ENCODE assay signal across 8 cellular contexts in the genomic region with DNA sequence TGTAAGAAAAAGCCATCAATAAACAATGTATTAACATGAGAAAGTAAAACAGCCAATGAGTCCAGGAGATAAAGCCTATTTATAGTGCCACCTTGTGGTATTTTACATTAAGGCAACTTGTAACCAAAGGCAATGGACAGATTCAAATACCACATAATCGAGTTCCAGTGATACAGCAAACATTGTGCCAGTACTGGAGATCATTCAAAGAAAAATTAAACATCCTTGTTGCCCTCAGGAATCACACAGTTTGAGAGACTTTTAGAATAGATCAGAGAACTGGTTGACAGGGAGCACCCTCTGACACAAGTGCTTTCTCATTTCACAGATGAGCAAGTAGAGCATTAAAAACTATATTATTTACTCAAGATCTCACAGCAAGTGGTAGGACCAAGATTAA.
DNase-seq lines count a peak whose midpoint lies in the region; ATAC-seq, FAIRE-seq and TF ChIP-seq lines count a peak whose summit lies in the region.

No MANE protein-coding gene starts in this region.

- H4K91ac ChIP-seq in IMR-90 (ENCODE audit: insufficient read depth, low read depth, low read length) (no peak overlapping the region), H1 (replicated peaks; ENCODE audit: insufficient read length, low read length) (no peak overlapping the region)

- H3K56ac ChIP-seq in IMR-90 (ENCODE audit: extremely low read depth, insufficient read depth, low read length) (no peak overlapping the region), H1 (replicated peaks; ENCODE audit: insufficient read length, low read depth, low read length) (no peak overlapping the region), mesendoderm (ENCODE audit: low read length) (no peak overlapping the region)

- peak overlapping the region; percentile 64; the same call in 1 of the 2 replicates for H2BK120ac ChIP-seq in IMR-90 (ENCODE audit: low read depth, low read length)
- no peak overlapping the region for H2BK120ac ChIP-seq in H1 (replicated peaks; ENCODE audit: low read depth, low read length)
- H2BK120ac ChIP-seq in mesendoderm (ENCODE audit: low read depth, low read length), result no peak overlapping the region

- in situ Hi-C loops in IMR-90 (cut with MboI; ENCODE audit: low sequenced_read_pairs) (loop anchor here (5.0 kb wide), 1 partner anchor 233 kb away; no protein-coding TSS in a partner anchor), Panc1 (cut with HindIII; ENCODE audit: low pct_unique_long_range_greater_than_20kb, low sequenced_read_pairs) (no loop called here)

- H3K23ac ChIP-seq in IMR-90 (ENCODE audit: low read depth, low read length) (no peak overlapping the region), H1 (ENCODE audit: insufficient read length) (no peak overlapping the region), mesendoderm (ENCODE audit: low read length) (no peak overlapping the region)

- H3K79me2 ChIP-seq in H1 (ENCODE audit: control insufficient read depth in 1 of 2, insufficient read depth in 2 of 2, low read length in 2 of 2) (no peaks in the 10 kb centered on the region), mesendoderm (ENCODE audit: control insufficient read depth, insufficient read depth, low read length) (no peaks in the 10 kb centered on the region)

- TF ChIP-seq EP300 in H1 (IDR thresholded peaks at IDR 0.05; ENCODE audit: borderline replicate concordance in 1 of 2, low read depth in 2 of 2, low read length in 2 of 2), result no peak

- TF ChIP-seq CTCF in IMR-90 (conservative IDR thresholded peaks at IDR 0.05; ENCODE audit: low read depth, low read length) (peak; percentile 80), Panc1 (IDR thresholded peaks at IDR 0.05) (peak; percentile 61; the same call in 1 of the 2 replicates), H1 (IDR thresholded peaks at IDR 0.05; ENCODE audit: control extremely low read depth in 1 of 3, insufficient read depth in 1 of 3, low read depth in 1 of 3, low read length in 3 of 3) (peak in 2 of 3 experiments; percentile 52 to 68; a peak in 2 of 4 replicates)

- H3K79me1 ChIP-seq in IMR-90 (ENCODE audit: low read depth in 1 of 2, low read length in 2 of 2) (peaks cover 0 to 4% of the 10 kb centered on the region in 2 experiments; a peak in 2 of 4 replicates), H1 (ENCODE audit: low read depth, low read length) (no peaks in the 10 kb centered on the region), mesendoderm (ENCODE audit: low read length) (no peaks in the 10 kb centered on the region)

- no peak overlapping the region for H2AK9ac ChIP-seq in IMR-90 (replicated peaks; ENCODE audit: low read depth, low read length, poor library complexity)

- H3K14ac ChIP-seq in IMR-90 (replicated peaks; ENCODE audit: low read depth, low read length), result peak overlapping the region; percentile 53; the same call in 1 of the 2 replicates
- H3K14ac ChIP-seq in H1 (ENCODE audit: insufficient read length), result no peak overlapping the region

- no CpG with 5 or more reads among the region's 1 CpG for WGBS in IMR-90 (ENCODE audit: extremely low coverage in 2 of 2, insufficient read length in 1 of 2), 2 experiments
- WGBS in H1 (ENCODE audit: extremely low coverage in 1 of 2, insufficient coverage in 1 of 2, insufficient read length in 1 of 2, insufficient replicate concordance in 2 of 2, low coverage in 1 of 2, low lambda C conversion rate in 2 of 2, missing lambda C conversion rate in 1 of 2), 2 experiments, result 65% methylated on average over 1 of the region's 1 CpG; no CpG with 5 or more reads in 1 of the 2 experiments
- no CpG with 5 or more reads among the region's 1 CpG for whole genome bisulfite sequencing in mesendoderm (ENCODE audit: extremely low coverage, insufficient coverage, low lambda C conversion rate)

- POLR2A ChIA-PET in IMR-90 (lab: Charles Lee; ENCODE audit: unreplicated experiment), result interaction anchor here (0.6 kb wide), 1 partner anchor 145 kb away, joined by 3 read pairs; no protein-coding TSS in a partner anchor
- POLR2A ChIA-PET in Panc1 (lab: Charles Lee), result no interaction called here
- POLR2A ChIA-PET in H1 (lab: Charles Lee; ENCODE audit: partially characterized antibody), result no interaction called here

- H4K20me1 ChIP-seq in IMR-90 (ENCODE audit: insufficient read depth, low read length) (no peaks in the 10 kb centered on the region), H1 (replicated peaks in 1 of 2; ENCODE audit: control insufficient read depth in 1 of 2, insufficient read depth in 2 of 2, low read length in 2 of 2) (no peaks in the 10 kb centered on the region)

- H2BK20ac ChIP-seq in IMR-90 (ENCODE audit: low read depth, low read length), result peak overlapping the region; percentile 67; the same call in 1 of the 2 replicates
- H2BK20ac ChIP-seq in H1 (ENCODE audit: low read length), result no peak overlapping the region

- H3K4ac ChIP-seq in IMR-90 (ENCODE audit: low read depth, low read length) (peak overlapping the region; percentile 37; the same call in 1 of the 2 replicates), H1 (replicated peaks; ENCODE audit: insufficient read length, low read depth, low read length) (no peak overlapping the region), mesendoderm (ENCODE audit: low read depth, low read length) (no peak overlapping the region)

- H3K4me2 ChIP-seq in IMR-90 (ENCODE audit: low read depth, low read length), result no peak overlapping the region
- no peak overlapping the region for H3K4me2 ChIP-seq in H1 (ENCODE audit: insufficient read depth in 1 of 2, low read depth in 2 of 2, low read length in 2 of 2)
- H3K4me2 ChIP-seq in mesendoderm (ENCODE audit: low read length), result no peak overlapping the region

- H3K27ac ChIP-seq in IMR-90 (ENCODE audit: insufficient read depth, low read length) (no peak overlapping the region), Panc1 (ENCODE audit: low read length) (no peak overlapping the region), H1 (ENCODE audit: low read depth, low read length) (no peak overlapping the region), mesendoderm (ENCODE audit: low read depth, low read length) (no peak overlapping the region)

- dilution Hi-C loops in IMR-90 (cut with HindIII; ENCODE audit: low sequenced_read_pairs, unreplicated experiment), result no loop called here

- no peak overlapping the region for H2AFZ ChIP-seq in IMR-90 (replicated peaks; ENCODE audit: low read length, poor library complexity)
- no peak overlapping the region for H2AFZ ChIP-seq in H1 (ENCODE audit: low read length)

- BruUV-seq in IMR-90 (replicated peaks; lab: Mats Ljungman, UMichigan) (no TSS peak), Panc1 (replicated peaks; lab: Mats Ljungman, UMichigan) (no TSS peak)

- H3K4me1 ChIP-seq in IMR-90 (ENCODE audit: control insufficient read depth, insufficient read depth, low read length) (peaks cover 3% of the 10 kb centered on the region), Panc1 (ENCODE audit: control insufficient read depth, insufficient read depth, low read length) (no peaks in the 10 kb centered on the region), H1 (replicated peaks in 1 of 4; ENCODE audit: control insufficient read depth in 3 of 4, insufficient read depth in 4 of 4, low read length in 3 of 4) (no peaks in the 10 kb centered on the region), mesendoderm (ENCODE audit: control insufficient read depth, low read depth, low read length) (no peaks in the 10 kb centered on the region)

- H3K27me3 ChIP-seq in IMR-90 (ENCODE audit: control insufficient read depth, insufficient read depth, low read length), result no peaks in the 10 kb centered on the region
- no peaks in the 10 kb centered on the region for H3K27me3 ChIP-seq in Panc1 (ENCODE audit: control insufficient read depth, insufficient read depth, low read length)
- no peaks in the 10 kb centered on the region for H3K27me3 ChIP-seq in H1 (replicated peaks in 1 of 4; ENCODE audit: control insufficient read depth in 3 of 4, extremely low read depth in 1 of 4, insufficient read depth in 3 of 4, low read length in 3 of 4)
- no peaks in the 10 kb centered on the region for H3K27me3 ChIP-seq in mesendoderm (ENCODE audit: insufficient read depth, low read length, poor library complexity)

- no peak overlapping the region for H3K18ac ChIP-seq in IMR-90 (ENCODE audit: low read depth, low read length)
- H3K18ac ChIP-seq in H1 (ENCODE audit: extremely low read depth, low read length), result no peak overlapping the region
- H3K18ac ChIP-seq in mesendoderm (ENCODE audit: low read length), result no peak overlapping the region

- H4K8ac ChIP-seq in IMR-90 (ENCODE audit: low read depth in 2 of 2, low read length in 2 of 2), result peak overlapping the region in 1 of 2 experiments; percentile 68; a peak in 1 of 4 replicates
- H4K8ac ChIP-seq in H1 (ENCODE audit: extremely low read depth, insufficient read depth, low read length), result no peak overlapping the region
- no peak overlapping the region for H4K8ac ChIP-seq in mesendoderm (ENCODE audit: low read depth, low read length)

- FAIRE-seq in H1 (lab: Jason Lieb, UNC), result peak; percentile 93

- H3K4me3 ChIP-seq in IMR-90 (ENCODE audit: insufficient read depth, low read depth, low read length) (no peak overlapping the region), Panc1 (ENCODE audit: low read depth in 2 of 2, low read length in 2 of 2) (no peak overlapping the region), H1 (ENCODE audit: extremely low read depth in 1 of 4, insufficient read depth in 2 of 4, low read depth in 3 of 4, low read length in 4 of 4) (no peak overlapping the region), mesendoderm (ENCODE audit: low read length) (no peak overlapping the region)

- H2BK5ac ChIP-seq in IMR-90 (ENCODE audit: low read depth, low read length, poor library complexity, severe bottlenecking), result no peak overlapping the region
- no peak overlapping the region for H2BK5ac ChIP-seq in H1 (ENCODE audit: low read depth, low read length)
- no peak overlapping the region for H2BK5ac ChIP-seq in mesendoderm (ENCODE audit: low read length)

- H4K5ac ChIP-seq in IMR-90 (ENCODE audit: low read depth, low read length) (no peak overlapping the region), H1 (ENCODE audit: insufficient read length, low read depth, low read length) (no peak overlapping the region), mesendoderm (ENCODE audit: low read length) (no peak overlapping the region)

- CTCF ChIA-PET in IMR-90 (lab: Yijun Ruan, JAX), result interaction anchor here (0.6 to 1.0 kb wide), 3 partner anchors 12 to 241 kb away, joined by 3 read pairs; no protein-coding TSS in a partner anchor
- CTCF ChIA-PET in Panc1 (lab: Charles Lee), result no interaction called here
- CTCF ChIA-PET in H1 (lab: Charles Lee; ENCODE audit: partially characterized antibody), result interaction anchor here (0.9 to 3.9 kb wide), 29 partner anchors 10 to 319 kb away, joined by 3 to 19 read pairs (median 4); no protein-coding TSS in a partner anchor

- ATAC-seq in GM18511 (IDR thresholded peaks at IDR 0.05; ENCODE audit: unreplicated experiment) (peak; percentile 67), IMR-90 (ENCODE audit: low read depth) (peak; percentile 95), Panc1 (peak; percentile 80)

- peak; percentile 32 to 40 for DNase-seq in AML-193 (lab: John Stamatoyannopoulos, UW)
- peak; percentile 72 for DNase-seq in IMR-90
- DNase-seq in Panc1 (ENCODE audit: low read depth, low spot score), result peak; percentile 25
- no peak for DNase-seq in H1 (ENCODE audit: low read depth in 1 of 2, low spot score in 2 of 2)
- peak; percentile 57 for DNase-seq in mesendoderm
- DNase-seq in NCI-H226, result no peak
- no peak for DNase-seq in UCSD-AML1 (lab: John Stamatoyannopoulos, UW; ENCODE audit: unreplicated experiment)

- TF ChIP-seq POLR2A in IMR-90 (IDR thresholded peaks at IDR 0.05; ENCODE audit: low read depth, low read length) (no peak), H1 (IDR thresholded peaks at IDR 0.05; ENCODE audit: control extremely low read depth in 1 of 2, low read depth in 2 of 2, low read length in 2 of 2) (no peak)

- intact Hi-C loops in IMR-90 (cut with micrococcal nuclease), result loop anchor here (1.0 to 2.0 kb wide), 3 partner anchors 103 to 232 kb away; no protein-coding TSS in a partner anchor
- intact Hi-C loops in Panc1 (cut with micrococcal nuclease; ENCODE audit: unreplicated experiment), result no loop called here

- H3K9me1 ChIP-seq in IMR-90 (ENCODE audit: insufficient read depth, low read length), result no peaks in the 10 kb centered on the region

- H3K36me3 ChIP-seq in IMR-90 (ENCODE audit: control insufficient read depth, insufficient read depth, low read length) (peaks cover 2% of the 10 kb centered on the region; the same call in 1 of the 2 replicates), Panc1 (ENCODE audit: control insufficient read depth, insufficient read depth, low read length) (no peaks in the 10 kb centered on the region; the same call in 1 of the 2 replicates), H1 (ENCODE audit: control insufficient read depth in 2 of 4, insufficient read depth in 4 of 4, low read length in 3 of 4) (peaks cover 0 to 2% (median 0%) of the 10 kb centered on the region in 4 experiments; a peak in 1 of 8 replicates), mesendoderm (ENCODE audit: control insufficient read depth, insufficient read depth, low read length) (no peaks in the 10 kb centered on the region)

- H2BK12ac ChIP-seq in H1 (ENCODE audit: low read depth, low read length), result no peak overlapping the region

- H3K9me3 ChIP-seq in IMR-90 (ENCODE audit: control insufficient read depth, insufficient read depth, low read length), result no peaks in the 10 kb centered on the region
- no peaks in the 10 kb centered on the region for H3K9me3 ChIP-seq in Panc1 (ENCODE audit: control insufficient read depth, insufficient read depth, low read depth, low read length)
- no peaks in the 10 kb centered on the region for H3K9me3 ChIP-seq in H1 (ENCODE audit: insufficient read depth in 2 of 2, low read depth in 1 of 2, low read length in 1 of 2)

- no peaks in the 10 kb centered on the region for H3K23me2 ChIP-seq in H1 (ENCODE audit: low read depth, low read length)

- H2AK5ac ChIP-seq in IMR-90 (ENCODE audit: low read depth, low read length), result peak overlapping the region; percentile 59; the same call in 1 of the 2 replicates
- H2AK5ac ChIP-seq in H1 (ENCODE audit: low read depth, low read length), result no peak overlapping the region
- no peak overlapping the region for H2AK5ac ChIP-seq in mesendoderm (ENCODE audit: low read length)

- no peak overlapping the region; the same call in 1 of the 2 replicates for H3K9ac ChIP-seq in IMR-90 (ENCODE audit: low read depth, low read length)
- H3K9ac ChIP-seq in H1 (replicated peaks in 1 of 4; ENCODE audit: extremely low read depth in 1 of 4, low read depth in 3 of 4, low read length in 3 of 4), result no peak overlapping the region
- H3K9ac ChIP-seq in mesendoderm (ENCODE audit: low read length), result no peak overlapping the region

- no peak overlapping the region for H2BK15ac ChIP-seq in IMR-90 (ENCODE audit: low read depth, low read length)
- H2BK15ac ChIP-seq in H1 (ENCODE audit: low read length), result no peak overlapping the region
- H2BK15ac ChIP-seq in mesendoderm (replicated peaks; ENCODE audit: low read depth), result no peak overlapping the region

- TF ChIP-seq RAD21 in IMR-90 (IDR thresholded peaks at IDR 0.05; ENCODE audit: low read length) (peak; percentile 90), H1 (IDR thresholded peaks at IDR 0.05 in 1 of 2, conservative IDR thresholded peaks at IDR 0.05 in 1 of 2; ENCODE audit: low read depth in 2 of 2, low read length in 2 of 2) (peak; percentile 74 to 79)

Comparison
In these comparisons a context has a peak if more than half of its experiments do, and no peak if none do; other contexts are left out.
1. DNase-seq: peak in AML-193 (2 of 2), IMR-90 (single experiment), Panc1 (single experiment) and mesendoderm (single experiment); none in H1 (0 of 2), NCI-H226 (single experiment) and UCSD-AML1 (single experiment).
2. Peak in every context shown above with its lines, with median percentiles within 50 percentile points of each other: ATAC-seq and CTCF ChIP-seq.